1 cellular context compared by ENCODE assay signal in genomic region chr1:54649130-54649898, GRCh38.
TF ChIP-seq lines count a peak whose summit lies in the region.

No MANE protein-coding gene starts in this region.

TF ChIP-seq in HepG2, 621 proteins besides CTCF, POLR2A, EP300 and RAD21 (continued from another document and continues in another):
- TF ChIP-seq PRDM15 (CRISPR knock-in tag; IDR thresholded peaks at IDR 0.05) (no peak), HNF4A (CRISPR knock-in tag; IDR thresholded peaks at IDR 0.05) (peak; percentile 88), MEF2D (CRISPR knock-in tag; IDR thresholded peaks at IDR 0.05) (peak; percentile 55; the same call in 1 of the 2 replicates), EEA1 (CRISPR knock-in tag; IDR thresholded peaks at IDR 0.05; ENCODE audit: borderline replicate concordance) (no peak), SNAPC2 (CRISPR knock-in tag; IDR thresholded peaks at IDR 0.05) (peak; percentile 76; the same call in 1 of the 2 replicates), RFX3 (CRISPR knock-in tag; IDR thresholded peaks at IDR 0.05) (no peak), NCOR1 (IDR thresholded peaks at IDR 0.05; ENCODE audit: borderline replicate concordance, low read length) (peak; percentile 70), ZNF354B (CRISPR knock-in tag; IDR thresholded peaks at IDR 0.05) (0 out of 2 replicates have a peak, but pooled peaks have one; percentile 68), ATF2 (CRISPR knock-in tag; IDR thresholded peaks at IDR 0.05) (peak; percentile 70), ZNF574 (CRISPR knock-in tag; IDR thresholded peaks at IDR 0.05) (peak; percentile 47; the same call in 1 of the 2 replicates), MEIS2 (CRISPR knock-in tag; IDR thresholded peaks at IDR 0.05) (peak; percentile 66; the same call in 1 of the 2 replicates), POLR2G (IDR thresholded peaks at IDR 0.05; ENCODE audit: low read depth, low read length) (0 out of 2 replicates have a peak, but pooled peaks have one; percentile 43), HDAC1 (CRISPR knock-in tag; IDR thresholded peaks at IDR 0.05) (peak; percentile 81), PPARG (CRISPR knock-in tag; conservative IDR thresholded peaks at IDR 0.05) (peak; percentile 99), STAT5B (CRISPR knock-in tag; IDR thresholded peaks at IDR 0.05) (no peak), ZKSCAN8 (CRISPR knock-in tag; IDR thresholded peaks at IDR 0.05; ENCODE audit: borderline replicate concordance) (no peak), NR2F6 (IDR thresholded peaks at IDR 0.05) (peak; percentile 95), NR2F6 (CRISPR knock-in tag; IDR thresholded peaks at IDR 0.05) (peak; percentile 95), ZNF652 (CRISPR knock-in tag; IDR thresholded peaks at IDR 0.05; ENCODE audit: borderline replicate concordance, low read depth) (peak; percentile 99), ZHX1 (CRISPR knock-in tag; IDR thresholded peaks at IDR 0.05; ENCODE audit: low read depth) (0 out of 2 replicates have a peak, but pooled peaks have one; percentile 51), RXRB (CRISPR knock-in tag; IDR thresholded peaks at IDR 0.05; ENCODE audit: borderline replicate concordance) (peak; percentile 94), RARA (CRISPR knock-in tag; IDR thresholded peaks at IDR 0.05) (peak; percentile 79), ZNF430 (CRISPR knock-in tag; IDR thresholded peaks at IDR 0.05) (0 out of 2 replicates have a peak, but pooled peaks have one; percentile 44), KDM5B (CRISPR knock-in tag; IDR thresholded peaks at IDR 0.05; ENCODE audit: borderline replicate concordance) (no peak), ZNF687 (CRISPR knock-in tag; IDR thresholded peaks at IDR 0.05) (peak; percentile 41), SOX13 (IDR thresholded peaks at IDR 0.05) (no peak), SOX13 (CRISPR knock-in tag; conservative IDR thresholded peaks at IDR 0.05 in 1 of 2, IDR thresholded peaks at IDR 0.05 in 1 of 2) (peak in 1 of 2 experiments; percentile 63; a peak in 2 of 4 replicates), SMARCE1 (IDR thresholded peaks at IDR 0.05; ENCODE audit: borderline replicate concordance) (no peak), ZBTB49 (CRISPR knock-in tag; IDR thresholded peaks at IDR 0.05; ENCODE audit: borderline replicate concordance) (no peak), ZFP62 (CRISPR knock-in tag; IDR thresholded peaks at IDR 0.05) (no peak), MAZ (IDR thresholded peaks at IDR 0.05; ENCODE audit: borderline replicate concordance, low read depth, low read length) (no peak), MAZ (CRISPR knock-in tag; IDR thresholded peaks at IDR 0.05; ENCODE audit: low read depth) (peak; percentile 45; the same call in 1 of the 2 replicates), NR2C2 (CRISPR knock-in tag; IDR thresholded peaks at IDR 0.05; ENCODE audit: borderline replicate concordance) (peak; percentile 48; the same call in 1 of the 2 replicates)
- TF ChIP-seq, protein P1, sequence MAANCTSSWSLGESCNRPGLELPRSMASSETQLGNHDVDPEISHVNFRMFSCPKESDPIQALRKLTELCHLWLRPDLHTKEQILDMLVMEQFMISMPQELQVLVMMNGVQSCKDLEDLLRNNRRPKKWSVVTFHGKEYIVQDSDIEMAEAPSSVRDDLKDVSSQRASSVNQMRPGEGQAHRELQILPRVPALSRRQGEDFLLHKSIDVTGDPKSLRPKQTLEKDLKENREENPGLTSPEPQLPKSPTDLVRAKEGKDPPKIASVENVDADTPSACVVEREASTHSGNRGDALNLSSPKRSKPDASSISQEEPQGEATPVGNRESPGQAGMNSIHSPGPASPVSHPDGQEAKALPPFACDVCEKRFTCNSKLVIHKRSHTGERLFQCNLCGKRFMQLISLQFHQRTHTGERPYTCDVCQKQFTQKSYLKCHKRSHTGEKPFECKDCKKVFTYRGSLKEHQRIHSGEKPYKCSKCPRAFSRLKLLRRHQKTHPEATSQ (CRISPR knock-in tag; IDR thresholded peaks at IDR 0.05; ENCODE audit: borderline replicate concordance), result peak; percentile 65; the same call in 1 of the 2 replicates
- TF ChIP-seq, protein P2, sequence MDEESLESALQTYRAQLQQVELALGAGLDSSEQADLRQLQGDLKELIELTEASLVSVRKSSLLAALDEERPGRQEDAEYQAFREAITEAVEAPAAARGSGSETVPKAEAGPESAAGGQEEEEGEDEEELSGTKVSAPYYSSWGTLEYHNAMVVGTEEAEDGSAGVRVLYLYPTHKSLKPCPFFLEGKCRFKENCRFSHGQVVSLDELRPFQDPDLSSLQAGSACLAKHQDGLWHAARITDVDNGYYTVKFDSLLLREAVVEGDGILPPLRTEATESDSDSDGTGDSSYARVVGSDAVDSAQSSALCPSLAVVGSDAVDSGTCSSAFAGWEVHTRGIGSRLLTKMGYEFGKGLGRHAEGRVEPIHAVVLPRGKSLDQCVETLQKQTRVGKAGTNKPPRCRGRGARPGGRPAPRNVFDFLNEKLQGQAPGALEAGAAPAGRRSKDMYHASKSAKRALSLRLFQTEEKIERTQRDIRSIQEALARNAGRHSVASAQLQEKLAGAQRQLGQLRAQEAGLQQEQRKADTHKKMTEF (CRISPR knock-in tag; IDR thresholded peaks at IDR 0.05), result no peak
- TF ChIP-seq, protein P3, sequence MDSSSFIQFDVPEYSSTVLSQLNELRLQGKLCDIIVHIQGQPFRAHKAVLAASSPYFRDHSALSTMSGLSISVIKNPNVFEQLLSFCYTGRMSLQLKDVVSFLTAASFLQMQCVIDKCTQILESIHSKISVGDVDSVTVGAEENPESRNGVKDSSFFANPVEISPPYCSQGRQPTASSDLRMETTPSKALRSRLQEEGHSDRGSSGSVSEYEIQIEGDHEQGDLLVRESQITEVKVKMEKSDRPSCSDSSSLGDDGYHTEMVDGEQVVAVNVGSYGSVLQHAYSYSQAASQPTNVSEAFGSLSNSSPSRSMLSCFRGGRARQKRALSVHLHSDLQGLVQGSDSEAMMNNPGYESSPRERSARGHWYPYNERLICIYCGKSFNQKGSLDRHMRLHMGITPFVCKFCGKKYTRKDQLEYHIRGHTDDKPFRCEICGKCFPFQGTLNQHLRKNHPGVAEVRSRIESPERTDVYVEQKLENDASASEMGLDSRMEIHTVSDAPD (CRISPR knock-in tag; IDR thresholded peaks at IDR 0.05), result peak; percentile 71
